ENCODE assay signal across 9 cellular contexts in the genomic region with DNA sequence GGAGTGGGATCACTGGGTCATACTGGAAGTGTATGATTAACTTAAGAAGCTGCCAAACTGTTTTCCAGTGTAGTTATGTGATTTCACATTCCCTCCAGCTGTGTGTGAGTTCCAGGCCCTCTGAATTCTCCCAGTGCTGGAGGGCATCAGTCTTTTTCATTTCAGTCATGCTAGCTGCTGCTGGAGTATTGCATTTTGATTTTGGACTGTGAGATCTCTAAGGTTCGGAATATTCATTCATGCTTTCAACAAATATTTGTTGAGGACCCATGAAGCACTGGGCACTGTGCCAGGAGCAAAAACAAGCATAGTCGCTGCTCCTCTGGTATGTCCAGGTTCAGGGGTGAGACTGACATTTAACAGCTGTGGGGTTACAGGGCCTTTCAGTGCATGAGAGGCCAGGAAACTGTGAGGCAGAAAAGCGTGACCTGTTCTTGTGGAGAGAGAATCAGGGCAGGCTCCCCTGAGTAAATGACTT.
DNase-seq lines count a peak whose midpoint lies in the region; ATAC-seq and TF ChIP-seq lines count a peak whose summit lies in the region.
"Had no signal": no experiment of that assay in that cellular context is flagged by ENCODE, and none has a peak within 500 bp of the region (broad histone marks: within the 10 kb centered on the region; RNA-seq: fewer than 3 reads in every experiment).

No MANE protein-coding gene starts in this region.

- H3K9me3 Mint-ChIP-seq in osteocyte (ENCODE audit: unreplicated experiment) = no peaks in the 10 kb centered on the region
- no peaks in the 10 kb centered on the region for H3K9me3 Mint-ChIP-seq in activated CD8-positive, alpha-beta T cell treated with anti-CD3 and anti-CD28 coated beads for 36 hours

- H3K4me3 Mint-ChIP-seq in osteocyte (ENCODE audit: unreplicated experiment) = no peak overlapping the region
- H3K4me3 Mint-ChIP-seq in activated CD8-positive, alpha-beta T cell treated with anti-CD3 and anti-CD28 coated beads for 36 hours = no peak overlapping the region

- H3K36me3 Mint-ChIP-seq in osteocyte (ENCODE audit: unreplicated experiment) = no peaks in the 10 kb centered on the region
- no peaks in the 10 kb centered on the region for H3K36me3 Mint-ChIP-seq in activated CD8-positive, alpha-beta T cell treated with anti-CD3 and anti-CD28 coated beads for 36 hours (ENCODE audit: low read depth)

- no peaks in the 10 kb centered on the region for H3K27me3 ChIP-seq in gastroesophageal sphincter

- peak overlapping the region; percentile 8 to 80 (median 76) for H3K27ac ChIP-seq in gastroesophageal sphincter

- ATAC-seq in gastroesophageal sphincter = peak; percentile 60
- no peak for ATAC-seq in HG03280 (IDR thresholded peaks at IDR 0.05; ENCODE audit: unreplicated experiment)
- no peak for ATAC-seq in GM21619 (IDR thresholded peaks at IDR 0.05; ENCODE audit: unreplicated experiment)
- ATAC-seq in activated CD8-positive, alpha-beta T cell treated with anti-CD3 and anti-CD28 coated beads for 36 hours = no peak

- POLR2A ChIA-PET in activated CD8-positive, alpha-beta T cell treated with anti-CD3 and anti-CD28 coated beads for 36 hours (lab: Charles Lee) = no interaction called here

- no peaks in the 10 kb centered on the region for H3K36me3 ChIP-seq in gastroesophageal sphincter

- no peaks in the 10 kb centered on the region for H3K27me3 Mint-ChIP-seq in osteocyte (ENCODE audit: unreplicated experiment)
- no peaks in the 10 kb centered on the region for H3K27me3 Mint-ChIP-seq in activated CD8-positive, alpha-beta T cell treated with anti-CD3 and anti-CD28 coated beads for 36 hours

- no peak for TF ChIP-seq CTCF in gastroesophageal sphincter (IDR thresholded peaks at IDR 0.05)
- no peak for TF ChIP-seq CTCF in osteocyte (IDR thresholded peaks at IDR 0.05)
- no peak for TF ChIP-seq CTCF in activated CD8-positive, alpha-beta T cell treated with anti-CD3 and anti-CD28 coated beads for 36 hours (IDR thresholded peaks at IDR 0.05)

- no peaks in the 10 kb centered on the region for H3K9me3 ChIP-seq in gastroesophageal sphincter

- no peak for TF ChIP-seq POLR2A in gastroesophageal sphincter (IDR thresholded peaks at IDR 0.05)

- H3K4me1 Mint-ChIP-seq in osteocyte (ENCODE audit: unreplicated experiment) = peaks cover 59% of the 10 kb centered on the region
- peaks cover 7% of the 10 kb centered on the region for H3K4me1 Mint-ChIP-seq in activated CD8-positive, alpha-beta T cell treated with anti-CD3 and anti-CD28 coated beads for 36 hours (ENCODE audit: low read depth)

- WGBS in gastroesophageal sphincter (ENCODE audit: low coverage in 1 of 2), 2 donors = 0 to 24% methylated on average over 2 of the region's 3 CpGs

- peak overlapping the region; percentile 85 for H3K27ac Mint-ChIP-seq in osteocyte (ENCODE audit: unreplicated experiment)
- no peak overlapping the region for H3K27ac Mint-ChIP-seq in activated CD8-positive, alpha-beta T cell treated with anti-CD3 and anti-CD28 coated beads for 36 hours

- no peak for TF ChIP-seq EP300 in gastroesophageal sphincter (IDR thresholded peaks at IDR 0.05)

- DNase-seq in DMS53 treated with DMSO at 0.1 percent for 48 hours (lab: John Stamatoyannopoulos, UW; ENCODE audit: unreplicated experiment) (peak; percentile 43), RPMI7951 (ENCODE audit: low read depth) (peak; percentile 78), osteocyte (ENCODE audit: extremely low spot score, unreplicated experiment) (no peak)
- no peak for DNase-seq in effector CD4-positive, alpha-beta T cell
- DNase-seq in activated CD8-positive, alpha-beta T cell treated with anti-CD3 and anti-CD28 coated beads for 36 hours = no peak
- DNase-seq: T-helper 2 cell had no signal

- H3K4me3 ChIP-seq in gastroesophageal sphincter = no peak overlapping the region

- peaks cover 0 to 59% (median 17%) of the 10 kb centered on the region in 3 donors for H3K4me1 ChIP-seq in gastroesophageal sphincter

- CTCF ChIA-PET in activated CD8-positive, alpha-beta T cell treated with anti-CD3 and anti-CD28 coated beads for 36 hours (lab: Charles Lee) = interaction anchor here (1.1 to 1.2 kb wide), 2 partner anchors 28 to 37 kb away, joined by 3 read pairs; no protein-coding TSS in a partner anchor

- intact Hi-C loops in activated CD8-positive, alpha-beta T cell treated with anti-CD3 and anti-CD28 coated beads for 36 hours (cut with micrococcal nuclease) = no loop called here

Comparison
In these comparisons a context has a peak if more than half of its experiments do, and no peak if none do; other contexts are left out.
1. DNase-seq: peak in DMS53 treated with DMSO at 0.1 percent for 48 hours (single experiment) and RPMI7951 (single experiment); none in osteocyte (single experiment), effector CD4-positive, alpha-beta T cell (single experiment) and activated CD8-positive, alpha-beta T cell treated with anti-CD3 and anti-CD28 coated beads for 36 hours (single experiment).